In the genomic region with DNA sequence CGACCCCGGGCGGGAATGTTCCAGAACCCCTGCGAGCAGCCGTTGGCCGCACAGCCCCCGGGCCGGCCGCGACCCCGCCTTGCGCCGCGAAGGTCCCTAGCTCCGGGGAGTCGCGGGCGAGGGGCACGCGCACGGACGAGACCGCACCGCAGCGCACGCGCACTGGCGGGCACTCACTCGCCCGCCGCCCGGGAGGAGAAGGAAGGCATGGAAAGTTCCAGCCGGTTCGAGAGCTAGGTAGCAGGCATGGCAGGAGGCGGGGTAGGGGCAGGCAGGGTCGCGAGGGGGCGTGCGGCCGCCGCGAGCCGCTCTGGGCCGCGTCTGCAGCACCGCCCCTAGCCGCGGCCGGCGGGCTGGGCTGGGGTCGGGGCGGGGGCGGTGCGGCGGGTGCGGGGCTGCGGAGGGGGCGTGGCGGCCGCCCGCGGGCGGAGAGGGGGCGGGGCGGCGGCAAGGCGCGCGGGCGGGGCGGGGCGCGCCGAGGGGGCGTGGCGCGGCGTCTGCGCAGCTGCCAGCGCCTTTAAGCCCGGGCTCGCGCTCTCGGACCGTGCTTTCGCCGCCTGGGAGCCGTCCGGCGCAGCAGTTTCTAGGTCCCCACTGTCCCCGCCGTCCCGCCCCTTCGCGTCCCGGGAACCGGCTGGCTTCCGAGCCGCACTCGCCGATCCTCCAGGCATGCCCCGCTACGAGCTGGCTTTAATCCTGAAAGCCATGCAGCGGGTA, we compare ENCODE assay signal across 8 cellular contexts. TPM values are rescaled to one million over a fixed set of nuclear protein-coding genes. Genes with fewer than 3 reads are reported as not detected.
DNase-seq lines count a peak whose midpoint lies in the region; ATAC-seq and TF ChIP-seq lines count a peak whose summit lies in the region.

TSS of gene MRPS6 (plus strand) at position 547 of the 717 bp plus-strand sequence. CDS start at position 670, 123 bp downstream.
TSS of gene SLC5A3 (plus strand) at position 547 of the 717 bp plus-strand sequence. CDS start 21,621 bp downstream, outside the sequence.

- H2AFZ ChIP-seq in MM.1S (ENCODE audit: low read length) (peak within 1 kb of the TSS; percentile 69), osteoblast (ENCODE audit: low read length) (peak within 1 kb of the TSS; percentile 82)

- peak within 1 kb of the TSS; percentile 96 to 99 for H3K27ac Mint-ChIP-seq in activated naive CD4-positive, alpha-beta T cell treated with anti-CD3 and anti-CD28 coated beads, Interleukin-2, amount 50 U/mL, for 72 hours
- H3K27ac Mint-ChIP-seq in glutamatergic neuron (ENCODE audit: unreplicated experiment): peak within 1 kb of the TSS; percentile 75

- H3K4me1 ChIP-seq in MM.1S (ENCODE audit: low read length): peaks cover 6% of the 10 kb centered on the region
- peaks cover 24% of the 10 kb centered on the region for H3K4me1 ChIP-seq in osteoblast (ENCODE audit: insufficient read depth, low read length)

- H3K9me3 Mint-ChIP-seq in activated naive CD4-positive, alpha-beta T cell treated with anti-CD3 and anti-CD28 coated beads, Interleukin-2, amount 50 U/mL, for 72 hours: no peaks in the 10 kb centered on the region
- peaks cover 10% of the 10 kb centered on the region for H3K9me3 Mint-ChIP-seq in glutamatergic neuron (ENCODE audit: unreplicated experiment)

- H3K79me2 ChIP-seq in MM.1S (ENCODE audit: low read length): peaks cover 27% of the 10 kb centered on the region
- H3K79me2 ChIP-seq in osteoblast (ENCODE audit: insufficient read depth, low read length): peaks cover 40% of the 10 kb centered on the region

- H3K9me2 ChIP-seq in MM.1S (replicated peaks; ENCODE audit: insufficient read depth, low read length): no peaks in the 10 kb centered on the region

- peaks cover 7% of the 10 kb centered on the region; the same call in 1 of the 2 replicates for H3F3A ChIP-seq in MM.1S (ENCODE audit: insufficient read depth, low read length)

- peaks cover 10% of the 10 kb centered on the region for H3K27me3 Mint-ChIP-seq in glutamatergic neuron (ENCODE audit: unreplicated experiment)

- H3K27ac ChIP-seq in MM.1S (ENCODE audit: low read length) (peak within 1 kb of the TSS; percentile 41; the same call in 1 of the 2 replicates), osteoblast (ENCODE audit: low read depth, low read length) (peak within 1 kb of the TSS; percentile 64), temporal lobe (ENCODE audit: low read depth, low read length) (peak within 1 kb of the TSS; percentile 96)

- H3K9me3 ChIP-seq in MM.1S (replicated peaks; ENCODE audit: insufficient read depth, low read length) (no peaks in the 10 kb centered on the region), osteoblast (ENCODE audit: low read depth, low read length) (no peaks in the 10 kb centered on the region)

- H3K9ac ChIP-seq in MM.1S (ENCODE audit: low read length): peak within 1 kb of the TSS; percentile 55; the same call in 1 of the 2 replicates

- peak; percentile 83 for ATAC-seq in SK-N-SH treated with all-trans-retinoic acid at 6 μM for 48 hours
- ATAC-seq in activated naive CD4-positive, alpha-beta T cell treated with anti-CD3 and anti-CD28 coated beads, Interleukin-2, amount 50 U/mL, for 72 hours: peak; percentile 79

- H3K4me3 Mint-ChIP-seq in glutamatergic neuron (ENCODE audit: unreplicated experiment): peak within 1 kb of the TSS; percentile 95

- peaks cover 30% of the 10 kb centered on the region in 2 donors for H3K36me3 Mint-ChIP-seq in activated naive CD4-positive, alpha-beta T cell treated with anti-CD3 and anti-CD28 coated beads, Interleukin-2, amount 50 U/mL, for 72 hours
- no peaks in the 10 kb centered on the region for H3K36me3 Mint-ChIP-seq in glutamatergic neuron (ENCODE audit: unreplicated experiment)

- no peaks in the 10 kb centered on the region for H3K36me3 ChIP-seq in MM.1S (replicated peaks; ENCODE audit: insufficient read depth, low read length)
- H3K36me3 ChIP-seq in osteoblast (ENCODE audit: insufficient read depth, low read length): no peaks in the 10 kb centered on the region

- H3K4me2 ChIP-seq in MM.1S (ENCODE audit: low read depth, low read length) (peak within 1 kb of the TSS; percentile 87), osteoblast (ENCODE audit: insufficient read depth, low read length) (peak within 1 kb of the TSS; percentile 90)

- H3K27me3 ChIP-seq in MM.1S (replicated peaks; ENCODE audit: insufficient read depth, low read length): no peaks in the 10 kb centered on the region
- H3K27me3 ChIP-seq in osteoblast (ENCODE audit: insufficient read depth, low read length): no peaks in the 10 kb centered on the region

- TF ChIP-seq CTCF in MM.1S (IDR thresholded peaks at IDR 0.05; ENCODE audit: low read length) (no peak), glutamatergic neuron (IDR thresholded peaks at IDR 0.05; ENCODE audit: partially characterized antibody, unreplicated experiment) (peak; percentile 33), osteoblast (IDR thresholded peaks at IDR 0.05; ENCODE audit: extremely low read depth, low read depth, low read length) (no peak)

- peaks cover 8% of the 10 kb centered on the region for H3K4me1 Mint-ChIP-seq in glutamatergic neuron (ENCODE audit: low read depth, unreplicated experiment)

- H3K4me3 ChIP-seq in MM.1S (ENCODE audit: low read length) (peak within 1 kb of the TSS; percentile 73), osteoblast (ENCODE audit: insufficient read depth, low read length) (peak within 1 kb of the TSS; percentile 78)

- DNase-seq in GM03348 (ENCODE audit: low spot score) (peak; percentile 96), HCEC 1CT (peak; percentile 81), MM.1S (peak; percentile 97), glutamatergic neuron (peak; percentile 87), osteoblast (ENCODE audit: insufficient read length, low spot score, missing footprints) (peak; percentile 99)
- DNase-seq in activated naive CD4-positive, alpha-beta T cell treated with anti-CD3 and anti-CD28 coated beads, Interleukin-2, amount 50 U/mL, for 72 hours (ENCODE audit: low spot score in 2 of 2): peak; percentile 70 to 85

- H4K20me1 ChIP-seq in MM.1S (ENCODE audit: insufficient read depth, low read length) (no peaks in the 10 kb centered on the region; the same call in 1 of the 2 replicates), osteoblast (ENCODE audit: insufficient read depth, low read length) (peaks cover 7% of the 10 kb centered on the region)

TF ChIP-seq in SK-N-SH treated with all-trans-retinoic acid at 6 μM for 48 hours, 23 proteins besides CTCF, POLR2A, EP300 and RAD21:
- TF ChIP-seq RARB (CRISPR knock-in tag; IDR thresholded peaks at IDR 0.05): no peak
- TF ChIP-seq OSR1 (CRISPR knock-in tag; IDR thresholded peaks at IDR 0.05): no peak
- TF ChIP-seq ARNTL (CRISPR knock-in tag; IDR thresholded peaks at IDR 0.05; ENCODE audit: borderline replicate concordance, low read depth): no peak
- no peak for TF ChIP-seq TOX (CRISPR knock-in tag; IDR thresholded peaks at IDR 0.05; ENCODE audit: borderline replicate concordance)
- TF ChIP-seq TSHZ2 (CRISPR knock-in tag; IDR thresholded peaks at IDR 0.05): no peak
- TF ChIP-seq ZC3H10 (CRISPR knock-in tag; IDR thresholded peaks at IDR 0.05): no peak
- no peak for TF ChIP-seq ZFP30 (CRISPR knock-in tag; IDR thresholded peaks at IDR 0.05)
- TF ChIP-seq, protein P1, sequence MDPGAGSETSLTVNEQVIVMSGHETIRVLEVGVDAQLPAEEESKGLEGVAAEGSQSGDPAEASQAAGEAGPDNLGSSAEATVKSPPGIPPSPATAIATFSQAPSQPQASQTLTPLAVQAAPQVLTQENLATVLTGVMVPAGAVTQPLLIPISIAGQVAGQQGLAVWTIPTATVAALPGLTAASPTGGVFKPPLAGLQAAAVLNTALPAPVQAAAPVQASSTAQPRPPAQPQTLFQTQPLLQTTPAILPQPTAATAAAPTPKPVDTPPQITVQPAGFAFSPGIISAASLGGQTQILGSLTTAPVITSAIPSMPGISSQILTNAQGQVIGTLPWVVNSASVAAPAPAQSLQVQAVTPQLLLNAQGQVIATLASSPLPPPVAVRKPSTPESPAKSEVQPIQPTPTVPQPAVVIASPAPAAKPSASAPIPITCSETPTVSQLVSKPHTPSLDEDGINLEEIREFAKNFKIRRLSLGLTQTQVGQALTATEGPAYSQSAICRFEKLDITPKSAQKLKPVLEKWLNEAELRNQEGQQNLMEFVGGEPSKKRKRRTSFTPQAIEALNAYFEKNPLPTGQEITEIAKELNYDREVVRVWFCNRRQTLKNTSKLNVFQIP (CRISPR knock-in tag; IDR thresholded peaks at IDR 0.05; ENCODE audit: borderline replicate concordance, low read depth): no peak
- TF ChIP-seq SNAI2 (CRISPR knock-in tag; IDR thresholded peaks at IDR 0.05): no peak
- no peak for TF ChIP-seq CSDC2 (CRISPR knock-in tag; IDR thresholded peaks at IDR 0.05)

RNA-seq across cellular contexts. Expression of gene MRPS6, which starts in this region (rescaled TPM):
- 100 to 1,000 TPM; 114 to 146 TPM for total RNA-seq in activated naive CD4-positive, alpha-beta T cell treated with anti-CD3 and anti-CD28 coated beads, Interleukin-2, amount 50 U/mL, for 72 hours
- total RNA-seq in glutamatergic neuron (ENCODE audit: unreplicated experiment) (31.6 TPM), osteoblast (19.2 and 25.9 TPM in 2 replicates), temporal lobe (28.3 TPM)

RNA-seq across cellular contexts. Expression of gene SLC5A3, which starts in this region (rescaled TPM):
- 10 to 100 TPM; 35.8 to 77.1 TPM for total RNA-seq in activated naive CD4-positive, alpha-beta T cell treated with anti-CD3 and anti-CD28 coated beads, Interleukin-2, amount 50 U/mL, for 72 hours
- 5.5 TPM for total RNA-seq in glutamatergic neuron (ENCODE audit: unreplicated experiment)
- 38.4 and 44.2 TPM in 2 replicates for total RNA-seq in osteoblast
- 48.7 TPM for total RNA-seq in temporal lobe

Comparison
In these comparisons a context has a peak if more than half of its experiments do, and no peak if none do; other contexts are left out.
1. Peak in every context shown above with its lines: DNase-seq, ATAC-seq, H3K4me3 ChIP-seq and H3K27ac ChIP-seq.
2. H3K27ac ChIP-seq: peak in every context shown above with its lines; median percentile 96 in temporal lobe; 64 in osteoblast; 41 in MM.1S.